Comparison of ENCODE assay signal across 8 cellular contexts in genomic region chr4:105474110-105474518, GRCh38. TPM values are rescaled to one million over a fixed set of nuclear protein-coding genes. Genes with fewer than 3 reads are reported as not detected.
A peak's percentile ranks its signal among the peaks of the same experiment; 100 is the strongest.
DNase-seq lines count a peak whose midpoint lies in the region; ATAC-seq and TF ChIP-seq lines count a peak whose summit lies in the region.

No MANE protein-coding gene starts in this region.

- no peak overlapping the region for H3K9ac ChIP-seq in neural progenitor cell

- no peak overlapping the region for H2AFZ ChIP-seq in neural progenitor cell (replicated peaks)

- peak; percentile 2 for ATAC-seq in HG02798 (IDR thresholded peaks at IDR 0.05; ENCODE audit: poor library complexity, unreplicated experiment)

- no peak for DNase-seq in activated CD4-positive, alpha-beta T cell treated with anti-CD3 and anti-CD28 coated beads, Interleukin-2, amount 10 ng/mL, durations not matched to agents 24 days and 14 days
- no peak for DNase-seq in activated CD4-positive, alpha-beta T cell treated with anti-CD3 and anti-CD28 coated beads, Interleukin-2, amount 50 U/mL, for 1 hour
- DNase-seq in WERI-Rb-1 (no peak), fibroblast of pulmonary artery (ENCODE audit: low read depth) (peak; percentile 88), neural progenitor cell (ENCODE audit: low spot score) (no peak), cortex of kidney (lab: John Stamatoyannopoulos, UW) (no peak), OCI-M1 (lab: John Stamatoyannopoulos, UW) (no peak)

- peak overlapping the region; percentile 99 for H3K4me3 Mint-ChIP-seq in activated CD4-positive, alpha-beta T cell treated with anti-CD3 and anti-CD28 coated beads, Interleukin-2, amount 10 ng/mL, durations not matched to agents 24 days and 14 days
- peak overlapping the region; percentile 99 for H3K4me3 Mint-ChIP-seq in neural progenitor cell

- H3K79me2 ChIP-seq in neural progenitor cell (ENCODE audit: low read depth): peaks cover 41% of the 10 kb centered on the region

- H3K27ac ChIP-seq in WERI-Rb-1: peak overlapping the region; percentile 93; the same call in 1 of the 2 replicates
- no peak overlapping the region for H3K27ac ChIP-seq in neural progenitor cell

- TF ChIP-seq CTCF in WERI-Rb-1 (IDR thresholded peaks at IDR 0.05; ENCODE audit: low read depth, low read length) (peak; percentile 98), fibroblast of pulmonary artery (IDR thresholded peaks at IDR 0.05; ENCODE audit: low read length, missing control alignments) (peak; percentile 67), neural progenitor cell (IDR thresholded peaks at IDR 0.05) (peak; percentile 81)

- peak overlapping the region; percentile 100 for H3K27ac Mint-ChIP-seq in activated CD4-positive, alpha-beta T cell treated with anti-CD3 and anti-CD28 coated beads, Interleukin-2, amount 10 ng/mL, durations not matched to agents 24 days and 14 days
- peak overlapping the region; percentile 72 for H3K27ac Mint-ChIP-seq in neural progenitor cell

- H3K9me3 Mint-ChIP-seq in activated CD4-positive, alpha-beta T cell treated with anti-CD3 and anti-CD28 coated beads, Interleukin-2, amount 10 ng/mL, durations not matched to agents 24 days and 14 days: no peaks in the 10 kb centered on the region
- H3K9me3 Mint-ChIP-seq in neural progenitor cell: peaks cover 6% of the 10 kb centered on the region

- H3K4me3 ChIP-seq in WERI-Rb-1 (ENCODE audit: low read depth, low read length): peak overlapping the region; percentile 93
- H3K4me3 ChIP-seq in fibroblast of pulmonary artery (replicated peaks; ENCODE audit: low read depth, low read length): peak overlapping the region; percentile 98
- peak overlapping the region; percentile 61 for H3K4me3 ChIP-seq in neural progenitor cell

- peaks cover 19% of the 10 kb centered on the region for H3K36me3 Mint-ChIP-seq in activated CD4-positive, alpha-beta T cell treated with anti-CD3 and anti-CD28 coated beads, Interleukin-2, amount 10 ng/mL, durations not matched to agents 24 days and 14 days (ENCODE audit: low read depth)
- H3K36me3 Mint-ChIP-seq in neural progenitor cell: peaks cover 22% of the 10 kb centered on the region

- peak overlapping the region; percentile 84 for H3K4me2 ChIP-seq in neural progenitor cell

- H3K9me3 ChIP-seq in WERI-Rb-1 (ENCODE audit: severe bottlenecking): no peaks in the 10 kb centered on the region
- no peaks in the 10 kb centered on the region for H3K9me3 ChIP-seq in neural progenitor cell (ENCODE audit: low read depth)

- peaks cover 14% of the 10 kb centered on the region for H3F3A ChIP-seq in neural progenitor cell (ENCODE audit: low read depth)

- peaks cover 24% of the 10 kb centered on the region for H3K4me1 Mint-ChIP-seq in activated CD4-positive, alpha-beta T cell treated with anti-CD3 and anti-CD28 coated beads, Interleukin-2, amount 10 ng/mL, durations not matched to agents 24 days and 14 days
- peaks cover 21% of the 10 kb centered on the region for H3K4me1 Mint-ChIP-seq in neural progenitor cell

- intact Hi-C loops in activated CD4-positive, alpha-beta T cell treated with anti-CD3 and anti-CD28 coated beads, Interleukin-2, amount 10 ng/mL, durations not matched to agents 24 days and 14 days (cut with micrococcal nuclease): loop anchor here (5.0 kb wide), 2 partner anchors 612 to 843 kb away; partner anchors contain the start of genes AIMP1 and TBCK

- H3K27me3 ChIP-seq in WERI-Rb-1 (ENCODE audit: insufficient read depth, low read depth, severe bottlenecking) (no peaks in the 10 kb centered on the region), neural progenitor cell (peaks cover 46% of the 10 kb centered on the region)

- peaks cover 36% of the 10 kb centered on the region for H4K20me1 ChIP-seq in neural progenitor cell (ENCODE audit: low read depth)

- H3K4me1 ChIP-seq in neural progenitor cell: peaks cover 21% of the 10 kb centered on the region

- H3K27me3 Mint-ChIP-seq in activated CD4-positive, alpha-beta T cell treated with anti-CD3 and anti-CD28 coated beads, Interleukin-2, amount 10 ng/mL, durations not matched to agents 24 days and 14 days: peaks cover 8% of the 10 kb centered on the region
- H3K27me3 Mint-ChIP-seq in neural progenitor cell (ENCODE audit: insufficient read depth, low read depth): peaks cover 2% of the 10 kb centered on the region

- peaks cover 12% of the 10 kb centered on the region for H3K36me3 ChIP-seq in WERI-Rb-1
- H3K36me3 ChIP-seq in neural progenitor cell: no peaks in the 10 kb centered on the region

RNA-seq across cellular contexts. Expression of gene PPA2, which starts 0.3 kb away (rescaled TPM):
- total RNA-seq in activated CD4-positive, alpha-beta T cell treated with anti-CD3 and anti-CD28 coated beads, Interleukin-2, amount 10 ng/mL, durations not matched to agents 24 days and 14 days: 65.2 and 69.3 TPM in 2 replicates
- 178 and 237 TPM in 2 replicates for total RNA-seq in neural progenitor cell (ENCODE audit: low replicate concordance)
